ENCODE assay signal across 30 cellular contexts in the genomic region with DNA sequence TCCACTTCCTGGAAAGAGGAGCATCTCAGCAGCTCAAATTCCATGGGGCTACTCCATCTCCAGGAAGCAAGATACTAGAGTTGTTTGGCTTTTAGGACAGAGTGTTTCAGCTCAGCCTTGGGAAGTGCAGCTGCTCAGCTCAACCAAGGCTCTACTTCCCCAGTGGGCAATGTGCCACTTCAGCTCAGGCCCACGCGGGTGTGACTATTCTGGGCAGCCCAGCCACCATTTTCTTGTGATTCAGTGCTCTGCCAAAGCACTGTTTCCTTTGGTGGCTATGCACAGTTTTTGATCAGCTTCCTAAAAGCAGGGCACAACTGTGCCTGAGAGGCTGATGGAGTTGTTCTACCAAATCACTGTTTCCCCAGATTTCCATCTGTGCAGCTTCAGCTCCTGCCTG.
"Had no signal": no experiment of that assay in that cellular context is flagged by ENCODE, and none has a peak within 500 bp of the region (broad histone marks: within the 10 kb centered on the region; RNA-seq: fewer than 3 reads in every experiment).

No MANE protein-coding gene starts in this region.

- H3K4me3 ChIP-seq: K562, Peyer's patch had no signal

- FAIRE-seq: bronchial epithelial cell, K562 had no signal

- DNase-seq: activated CD4-positive, alpha-beta memory T cell treated with anti-CD3 and anti-CD28 coated beads, Interleukin-2, amount 10 ng/mL, durations not matched to agents 7 days and 5 days; activated CD4-positive, alpha-beta T cell treated with anti-CD3 and anti-CD28 coated beads for 1 hour; activated CD4-positive, alpha-beta T cell treated with anti-CD3 and anti-CD28 coated beads for 48 hours; activated CD4-positive, CD25-positive, alpha-beta regulatory T cell; activated CD8-positive, alpha-beta memory T cell treated with anti-CD3 and anti-CD28 coated beads for 24 hours; activated CD8-positive, alpha-beta memory T cell treated with anti-CD3 and anti-CD28 coated beads, Interleukin-2, amount 10 ng/mL, durations not matched to agents 7 days and 5 days; activated CD8-positive, alpha-beta memory T cell treated with anti-CD3 and anti-CD28 coated beads, Interleukin-2, amount 50 U/mL, for 48 hours; activated effector memory CD4-positive, alpha-beta T cell treated with Interleukin-2 at 50 U/mL for 16 hours; activated naive CD4-positive, alpha-beta T cell treated with anti-CD3 and anti-CD28 coated beads, Interleukin-2, amount 10 ng/mL, durations not matched to agents 7 days and 5 days; activated naive CD8-positive, alpha-beta T cell treated with anti-CD3 and anti-CD28 coated beads, Interleukin-2, amount 50 U/mL, for 24 hours; activated T-cell treated with anti-CD3 and anti-CD28 coated beads, Interleukin-2, amount 50 U/mL, for 48 hours; caudate nucleus; cerebellar nuclear complex; NCI-H1092 treated with DMSO at 0.1 percent for 48 hours; NCI-H187; NCI-H2029 treated with DMSO at 0.1 percent for 48 hours; NCI-H2107; NCI-H2171; NCI-H226; Peyer's patch; RPMI8226; SIG-M5; T-helper 1 cell; T-helper 2 cell; T-helper 9 cell; WERI-Rb-1 had no signal

- H3K27me3 ChIP-seq: Peyer's patch had no signal

- ATAC-seq: activated CD8-positive, alpha-beta memory T cell treated with anti-CD3 and anti-CD28 coated beads, Interleukin-2, amount 10 ng/mL, durations not matched to agents 7 days and 5 days; activated naive CD8-positive, alpha-beta T cell treated with anti-CD3 and anti-CD28 coated beads, Interleukin-2, amount 50 U/mL, for 24 hours; PC-3; SK-N-SH treated with all-trans-retinoic acid at 6 μM for 48 hours had no signal

- H3K36me3 ChIP-seq: Peyer's patch, WERI-Rb-1 had no signal

- H3K9me3 ChIP-seq: Peyer's patch had no signal

- H3K27ac ChIP-seq: Peyer's patch, WERI-Rb-1 had no signal

- H3K4me1 ChIP-seq: Peyer's patch had no signal
